ENCODE assay signal across 1 cellular context in genomic region chr11:844693-845644, GRCh38.
TF ChIP-seq lines count a peak whose summit lies in the region.

No MANE protein-coding gene starts in this region.

TF ChIP-seq in HepG2, 621 proteins besides CTCF, POLR2A, EP300 and RAD21 (continued from another document and continues in another):
- peak; percentile 66 for TF ChIP-seq SKIL (CRISPR knock-in tag; IDR thresholded peaks at IDR 0.05; ENCODE audit: borderline replicate concordance)
- no peak for TF ChIP-seq FOXJ3 (CRISPR knock-in tag; IDR thresholded peaks at IDR 0.05; ENCODE audit: borderline replicate concordance)
- no peak; a peak in 1 of 4 replicates for TF ChIP-seq HMGXB4 (CRISPR knock-in tag; IDR thresholded peaks at IDR 0.05; ENCODE audit: borderline replicate concordance in 1 of 2, low read depth in 1 of 2)
- peak; percentile 47; the same call in 1 of the 2 replicates for TF ChIP-seq TARDBP (CRISPR knock-in tag; IDR thresholded peaks at IDR 0.05)
- no peak for TF ChIP-seq ZSCAN29 (CRISPR knock-in tag; conservative IDR thresholded peaks at IDR 0.05)
- TF ChIP-seq ZBTB1 (CRISPR knock-in tag; IDR thresholded peaks at IDR 0.05; ENCODE audit: borderline replicate concordance), result no peak
- no peak for TF ChIP-seq ZNF773 (CRISPR knock-in tag; IDR thresholded peaks at IDR 0.05; ENCODE audit: borderline replicate concordance)
- 0 out of 2 replicates have a peak, but pooled peaks have one; percentile 41 for TF ChIP-seq KDM2A (CRISPR knock-in tag; IDR thresholded peaks at IDR 0.05; ENCODE audit: borderline replicate concordance, low read depth)
- TF ChIP-seq HOXA7 (CRISPR knock-in tag; IDR thresholded peaks at IDR 0.05), result no peak
- TF ChIP-seq ZNF44 (CRISPR knock-in tag; IDR thresholded peaks at IDR 0.05), result no peak
- TF ChIP-seq PAXIP1 (CRISPR knock-in tag; conservative IDR thresholded peaks at IDR 0.05), result peak; percentile 47
- no peak for TF ChIP-seq THYN1 (CRISPR knock-in tag; IDR thresholded peaks at IDR 0.05; ENCODE audit: borderline replicate concordance, low read depth)
- no peak for TF ChIP-seq ZNF513 (CRISPR knock-in tag; conservative IDR thresholded peaks at IDR 0.05)
- TF ChIP-seq KLF6 (CRISPR knock-in tag; IDR thresholded peaks at IDR 0.05), result no peak
- TF ChIP-seq ZGPAT (CRISPR knock-in tag; IDR thresholded peaks at IDR 0.05), result no peak
- TF ChIP-seq CREB1 (IDR thresholded peaks at IDR 0.05), result no peak
- TF ChIP-seq CREB1 (CRISPR knock-in tag; IDR thresholded peaks at IDR 0.05), result no peak
- no peak for TF ChIP-seq ATF5 (CRISPR knock-in tag; IDR thresholded peaks at IDR 0.05; ENCODE audit: low read depth)
- no peak for TF ChIP-seq ZNF512B (CRISPR knock-in tag; IDR thresholded peaks at IDR 0.05; ENCODE audit: borderline replicate concordance)
- TF ChIP-seq PAF1 (CRISPR knock-in tag; IDR thresholded peaks at IDR 0.05), result no peak
- no peak for TF ChIP-seq SP1 (IDR thresholded peaks at IDR 0.05)
- no peak for TF ChIP-seq SP1 (CRISPR knock-in tag; IDR thresholded peaks at IDR 0.05)
- TF ChIP-seq MTA3 (CRISPR knock-in tag; IDR thresholded peaks at IDR 0.05), result no peak
- no peak for TF ChIP-seq ZNF460 (CRISPR knock-in tag; IDR thresholded peaks at IDR 0.05; ENCODE audit: borderline replicate concordance)
- no peak for TF ChIP-seq DR1 (CRISPR knock-in tag; IDR thresholded peaks at IDR 0.05)
- peak; percentile 90 for TF ChIP-seq TFE3 (CRISPR knock-in tag; IDR thresholded peaks at IDR 0.05)
- 0 out of 2 replicates have a peak, but pooled peaks have one; percentile 47 for TF ChIP-seq AHR (CRISPR knock-in tag; IDR thresholded peaks at IDR 0.05)
- TF ChIP-seq IRF1 (CRISPR knock-in tag; IDR thresholded peaks at IDR 0.05; ENCODE audit: low read depth), result no peak
- TF ChIP-seq LRRFIP1 (CRISPR knock-in tag; conservative IDR thresholded peaks at IDR 0.05), result no peak
- no peak for TF ChIP-seq SMARCE1 (IDR thresholded peaks at IDR 0.05; ENCODE audit: borderline replicate concordance)
- TF ChIP-seq ZNF3 (CRISPR knock-in tag; IDR thresholded peaks at IDR 0.05), result no peak
- TF ChIP-seq PAX8 (CRISPR knock-in tag; IDR thresholded peaks at IDR 0.05; ENCODE audit: borderline replicate concordance), result no peak
- no peak for TF ChIP-seq ZNF570 (CRISPR knock-in tag; IDR thresholded peaks at IDR 0.05; ENCODE audit: borderline replicate concordance)
- no peak for TF ChIP-seq PRPF4 (IDR thresholded peaks at IDR 0.05; ENCODE audit: low read depth, low read length, poor library complexity, severe bottlenecking)
- no peak for TF ChIP-seq ELK4 (CRISPR knock-in tag; IDR thresholded peaks at IDR 0.05; ENCODE audit: borderline replicate concordance)
